ENCODE assay signal across 10 cellular contexts in the genomic region with DNA sequence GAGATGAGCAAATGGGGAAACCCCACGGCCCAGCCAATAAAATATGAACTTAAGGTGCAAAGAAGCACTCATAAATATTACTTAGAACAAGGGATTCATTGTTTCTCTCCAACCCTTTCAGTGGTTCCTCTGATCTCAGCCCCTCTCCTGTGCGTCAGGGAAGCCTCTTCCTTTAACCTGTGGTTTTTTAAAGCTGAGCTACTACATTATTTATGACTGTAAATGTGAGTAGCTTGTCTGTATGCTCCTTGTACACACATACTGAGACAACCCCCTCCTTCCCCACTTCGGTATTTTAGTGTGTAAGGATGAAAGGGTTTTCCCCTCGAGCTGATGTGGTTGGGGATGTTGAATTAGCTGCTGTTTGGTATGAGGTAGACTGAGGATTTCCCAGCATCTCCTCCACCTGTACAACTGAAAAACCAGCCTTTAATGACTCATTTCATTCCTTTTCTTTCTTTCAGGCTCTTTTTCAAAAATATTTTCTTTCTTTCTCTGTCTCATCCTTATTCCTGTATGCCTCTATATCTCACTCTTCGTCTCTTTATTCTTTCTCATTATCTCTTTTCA. TPM values are rescaled to one million over a fixed set of nuclear protein-coding genes. Genes with fewer than 3 reads are reported as not detected.
DNase-seq lines count a peak whose midpoint lies in the region; ATAC-seq and TF ChIP-seq lines count a peak whose summit lies in the region.
"Had no signal": no experiment of that assay in that cellular context is flagged by ENCODE, and none has a peak within 500 bp of the region (broad histone marks: within the 10 kb centered on the region; RNA-seq: fewer than 3 reads in every experiment).

No MANE protein-coding gene starts in this region.

- H3K36me3 Mint-ChIP-seq in activated naive CD4-positive, alpha-beta T cell treated with anti-CD3 and anti-CD28 coated beads, Interleukin-2, amount 50 U/mL, for 72 hours = peaks cover 0 to 5% of the 10 kb centered on the region in 2 donors
- no peaks in the 10 kb centered on the region for H3K36me3 Mint-ChIP-seq in CD4-positive, alpha-beta T cell (ENCODE audit: low read depth)
- H3K36me3 Mint-ChIP-seq: CD4-positive, CD25-positive, alpha-beta regulatory T cell; memory B cell had no signal

- DNase-seq in activated naive CD4-positive, alpha-beta T cell treated with anti-CD3 and anti-CD28 coated beads, Interleukin-2, amount 50 U/mL, for 72 hours (ENCODE audit: low spot score in 2 of 2) = peak in 1 of 2 donors; percentile 11
- no peak for DNase-seq in activated naive CD4-positive, alpha-beta T cell (lab: John Stamatoyannopoulos, UW)
- DNase-seq in SHP77 (lab: John Stamatoyannopoulos, UW) (peak; percentile 57 to 72), gastrocnemius medialis (no peak), NCI-H82 treated with DMSO at 0.1 percent for 48 hours (lab: John Stamatoyannopoulos, UW; ENCODE audit: unreplicated experiment) (no peak), DMS53 treated with DMSO at 0.1 percent for 48 hours (lab: John Stamatoyannopoulos, UW; ENCODE audit: unreplicated experiment) (no peak)
- no peak for DNase-seq in CD4-positive, alpha-beta T cell
- DNase-seq: CD4-positive, CD25-positive, alpha-beta regulatory T cell had no signal

- peak overlapping the region in 1 of 4 donors; percentile 12 for H3K4me3 ChIP-seq in gastrocnemius medialis

- CTCF ChIA-PET in CD4-positive, alpha-beta T cell (lab: Charles Lee) = no interaction called here

- peaks cover 14% of the 10 kb centered on the region in 2 donors for H3K9me3 Mint-ChIP-seq in activated naive CD4-positive, alpha-beta T cell treated with anti-CD3 and anti-CD28 coated beads, Interleukin-2, amount 50 U/mL, for 72 hours
- peaks cover 3% of the 10 kb centered on the region for H3K9me3 Mint-ChIP-seq in CD4-positive, alpha-beta T cell

- H3K27me3 Mint-ChIP-seq in CD4-positive, alpha-beta T cell = no peaks in the 10 kb centered on the region
- H3K27me3 Mint-ChIP-seq: CD4-positive, CD25-positive, alpha-beta regulatory T cell; memory B cell had no signal

- peak; percentile 93 to 96 for ATAC-seq in activated naive CD4-positive, alpha-beta T cell treated with anti-CD3 and anti-CD28 coated beads, Interleukin-2, amount 50 U/mL, for 72 hours
- ATAC-seq in HG02981 (IDR thresholded peaks at IDR 0.05; ENCODE audit: unreplicated experiment) = peak; percentile 95
- no peak for ATAC-seq in gastrocnemius medialis
- no peak for ATAC-seq in CD4-positive, alpha-beta T cell (ENCODE audit: poor library complexity)

- no peaks in the 10 kb centered on the region for H3K4me1 Mint-ChIP-seq in CD4-positive, alpha-beta T cell (ENCODE audit: low read depth)
- H3K4me1 Mint-ChIP-seq: CD4-positive, CD25-positive, alpha-beta regulatory T cell; memory B cell had no signal

- no peak for TF ChIP-seq CTCF in gastrocnemius medialis (IDR thresholded peaks at IDR 0.05 in 4 of 5, conservative IDR thresholded peaks at IDR 0.05 in 1 of 5)
- TF ChIP-seq CTCF in CD4-positive, alpha-beta T cell (IDR thresholded peaks at IDR 0.05) = no peak

- H3K9me3 ChIP-seq in gastrocnemius medialis = no peaks in the 10 kb centered on the region
- no peaks in the 10 kb centered on the region for H3K9me3 ChIP-seq in CD4-positive, alpha-beta T cell (ENCODE audit: control insufficient read depth, low read length)

- H3K27ac Mint-ChIP-seq in activated naive CD4-positive, alpha-beta T cell treated with anti-CD3 and anti-CD28 coated beads, Interleukin-2, amount 50 U/mL, for 72 hours = no peak overlapping the region
- no peak overlapping the region for H3K27ac Mint-ChIP-seq in CD4-positive, alpha-beta T cell
- H3K27ac Mint-ChIP-seq: memory B cell had no signal

- in situ Hi-C loops in gastrocnemius medialis (cut with MboI; ENCODE audit: low sequenced_read_pairs in 4 of 4) = no loop called here

- intact Hi-C loops in gastrocnemius medialis (cut with DNase I; ENCODE audit: low total_unique reads) = no loop called here
- intact Hi-C loops in CD4-positive, alpha-beta T cell (cut with DNase I, micrococcal nuclease) = no loop called here

- no peaks in the 10 kb centered on the region for H3K4me1 ChIP-seq in gastrocnemius medialis

- TF ChIP-seq POLR2A in gastrocnemius medialis (IDR thresholded peaks at IDR 0.05) = no peak

- H3K27ac ChIP-seq in gastrocnemius medialis = peak overlapping the region; percentile 52 to 72 (median 60)
- no peak overlapping the region for H3K27ac ChIP-seq in CD4-positive, alpha-beta T cell (ENCODE audit: low read depth, low read length)

- H3K4me3 Mint-ChIP-seq in CD4-positive, alpha-beta T cell = no peak overlapping the region
- H3K4me3 Mint-ChIP-seq: CD4-positive, CD25-positive, alpha-beta regulatory T cell; memory B cell had no signal

- no peaks in the 10 kb centered on the region for H3K27me3 ChIP-seq in gastrocnemius medialis
- no peaks in the 10 kb centered on the region for H3K27me3 ChIP-seq in CD4-positive, alpha-beta T cell (ENCODE audit: control insufficient read depth, insufficient read depth, low read length)

- POLR2A ChIA-PET in CD4-positive, alpha-beta T cell (lab: Charles Lee) = no interaction called here

- H3K36me3 ChIP-seq in gastrocnemius medialis = no peaks in the 10 kb centered on the region

RNA-seq across cellular contexts. Expression of a gene that starts 6.4 kb away (rescaled TPM):
- not detected for total RNA-seq in activated naive CD4-positive, alpha-beta T cell treated with anti-CD3 and anti-CD28 coated beads, Interleukin-2, amount 50 U/mL, for 72 hours
- total RNA-seq in gastrocnemius medialis = 1 to 10 TPM; 1.8 to 3.9 (median 1.9) TPM
- total RNA-seq in CD4-positive, alpha-beta T cell = not detected
- total RNA-seq: CD4-positive, CD25-positive, alpha-beta regulatory T cell had no signal

Comparison
In these comparisons a context has a peak if more than half of its experiments do, and no peak if none do; other contexts are left out.
1. ATAC-seq: peak in activated naive CD4-positive, alpha-beta T cell treated with anti-CD3 and anti-CD28 coated beads, Interleukin-2, amount 50 U/mL, for 72 hours (2 of 2) and HG02981 (single experiment); none in gastrocnemius medialis (0 of 2) and CD4-positive, alpha-beta T cell (single experiment).
2. DNase-seq: peak in SHP77 (2 of 2); none in activated naive CD4-positive, alpha-beta T cell (0 of 4), gastrocnemius medialis (0 of 2), NCI-H82 treated with DMSO at 0.1 percent for 48 hours (single experiment), DMS53 treated with DMSO at 0.1 percent for 48 hours (single experiment) and CD4-positive, alpha-beta T cell (0 of 10).